13 cellular contexts compared by ENCODE assay signal in genomic region chr6:156807028-156807427, GRCh38. TPM values are rescaled to one million over a fixed set of nuclear protein-coding genes. Genes with fewer than 3 reads are reported as not detected.
A peak's percentile ranks its signal among the peaks of the same experiment; 100 is the strongest.
DNase-seq lines count a peak whose midpoint lies in the region; ATAC-seq, FAIRE-seq and TF ChIP-seq lines count a peak whose summit lies in the region.
"Had no signal": no experiment of that assay in that cellular context is flagged by ENCODE, and none has a peak within 500 bp of the region (broad histone marks: within the 10 kb centered on the region; RNA-seq: fewer than 3 reads in every experiment).

No MANE protein-coding gene starts in this region.

- H3K4me1 ChIP-seq in H1 (replicated peaks in 1 of 4; ENCODE audit: control insufficient read depth in 3 of 4, insufficient read depth in 4 of 4, low read length in 3 of 4), result peaks cover 0 to 8% (median 2%) of the 10 kb centered on the region in 4 experiments; a peak in 2 of 7 replicates
- H3K4me1 ChIP-seq in thyroid gland, result peaks cover 47 to 62% of the 10 kb centered on the region in 2 donors
- H3K4me1 ChIP-seq in suprapubic skin, result peaks cover 49% of the 10 kb centered on the region
- H3K4me1 ChIP-seq: SJCRH30 had no signal

- no peaks in the 10 kb centered on the region for H3K27me3 ChIP-seq in H1 (replicated peaks in 1 of 4; ENCODE audit: control insufficient read depth in 3 of 4, extremely low read depth in 1 of 4, insufficient read depth in 3 of 4, low read length in 3 of 4)
- no peaks in the 10 kb centered on the region for H3K27me3 ChIP-seq in thyroid gland
- no peaks in the 10 kb centered on the region for H3K27me3 ChIP-seq in suprapubic skin
- H3K27me3 ChIP-seq: SJCRH30 had no signal

- H2BK20ac ChIP-seq in H1 (ENCODE audit: low read length), result no peak overlapping the region

- TF ChIP-seq CTCF in H1 (IDR thresholded peaks at IDR 0.05; ENCODE audit: control extremely low read depth in 1 of 3, insufficient read depth in 1 of 3, low read depth in 1 of 3, low read length in 3 of 3) (no peak), thyroid gland (IDR thresholded peaks at IDR 0.05) (no peak), suprapubic skin (IDR thresholded peaks at IDR 0.05) (no peak), RWPE1 (conservative IDR thresholded peaks at IDR 0.05; ENCODE audit: low read depth) (no peak)

- H3K9me3 ChIP-seq in H1 (ENCODE audit: insufficient read depth in 2 of 2, low read depth in 1 of 2, low read length in 1 of 2) (no peaks in the 10 kb centered on the region), thyroid gland (no peaks in the 10 kb centered on the region), suprapubic skin (no peaks in the 10 kb centered on the region)

- H3K27ac ChIP-seq in H1 (ENCODE audit: low read depth, low read length), result no peak overlapping the region
- H3K27ac ChIP-seq in thyroid gland, result peak overlapping the region; percentile 52 to 75 (median 61)
- H3K27ac ChIP-seq in suprapubic skin, result no peak overlapping the region
- no peak overlapping the region for H3K27ac ChIP-seq in RWPE1
- H3K27ac ChIP-seq: SJCRH30 had no signal

- no peak for ATAC-seq in SK-N-SH treated with all-trans-retinoic acid at 6 μM for 48 hours

- no peak overlapping the region for H3K18ac ChIP-seq in H1 (ENCODE audit: extremely low read depth, low read length)

- H3K4me2 ChIP-seq in H1 (ENCODE audit: insufficient read depth in 1 of 2, low read depth in 2 of 2, low read length in 2 of 2), result no peak overlapping the region

- no peak overlapping the region for H3K23ac ChIP-seq in H1 (ENCODE audit: insufficient read length)

- H2AK5ac ChIP-seq in H1 (ENCODE audit: low read depth, low read length), result no peak overlapping the region

- no peak overlapping the region for H3K56ac ChIP-seq in H1 (replicated peaks; ENCODE audit: insufficient read length, low read depth, low read length)

- no peak overlapping the region for H2AFZ ChIP-seq in H1 (ENCODE audit: low read length)

- H4K20me1 ChIP-seq in H1 (replicated peaks in 1 of 2; ENCODE audit: control insufficient read depth in 1 of 2, insufficient read depth in 2 of 2, low read length in 2 of 2), result peaks cover 11 to 30% of the 10 kb centered on the region in 2 experiments

- H3K79me2 ChIP-seq in H1 (ENCODE audit: control insufficient read depth in 1 of 2, insufficient read depth in 2 of 2, low read length in 2 of 2), result peaks cover 30 to 100% of the 10 kb centered on the region in 2 experiments

- no peak overlapping the region for H3K4ac ChIP-seq in H1 (replicated peaks; ENCODE audit: insufficient read length, low read depth, low read length)

- no peak overlapping the region for H3K4me3 ChIP-seq in H1 (ENCODE audit: extremely low read depth in 1 of 4, insufficient read depth in 2 of 4, low read depth in 3 of 4, low read length in 4 of 4)
- no peak overlapping the region for H3K4me3 ChIP-seq in thyroid gland (replicated peaks in 1 of 3)
- no peak overlapping the region for H3K4me3 ChIP-seq in suprapubic skin
- H3K4me3 ChIP-seq: SJCRH30 had no signal

- CTCF ChIA-PET in H1 (lab: Charles Lee; ENCODE audit: partially characterized antibody), result interaction anchor here (0.6 to 1.8 kb wide), 2 partner anchors 15 to 93 kb away, joined by 3 to 4 read pairs; no protein-coding TSS in a partner anchor
- CTCF ChIA-PET in RWPE1 (lab: Yijun Ruan, JAX), result interaction anchor here (0.6 to 1.1 kb wide), 2 partner anchors 11 to 163 kb away, joined by 5 read pairs; no protein-coding TSS in a partner anchor

- no peak for TF ChIP-seq EP300 in H1 (IDR thresholded peaks at IDR 0.05; ENCODE audit: borderline replicate concordance in 1 of 2, low read depth in 2 of 2, low read length in 2 of 2)
- no peak for TF ChIP-seq EP300 in suprapubic skin (IDR thresholded peaks at IDR 0.05)

- H3K4me1 Mint-ChIP-seq in activated naive CD4-positive, alpha-beta T cell treated with anti-CD3 and anti-CD28 coated beads, Interleukin-2, amount 50 U/mL, for 24 hours, result peaks cover 97% of the 10 kb centered on the region

- H3K9me3 Mint-ChIP-seq in activated naive CD4-positive, alpha-beta T cell treated with anti-CD3 and anti-CD28 coated beads, Interleukin-2, amount 50 U/mL, for 24 hours, result peaks cover 4% of the 10 kb centered on the region
- H3K9me3 Mint-ChIP-seq: CD4-positive, alpha-beta memory T cell had no signal

- TF ChIP-seq POLR2A in H1 (IDR thresholded peaks at IDR 0.05; ENCODE audit: control extremely low read depth in 1 of 2, low read depth in 2 of 2, low read length in 2 of 2) (no peak), thyroid gland (IDR thresholded peaks at IDR 0.05) (no peak), suprapubic skin (IDR thresholded peaks at IDR 0.05) (no peak)

- TF ChIP-seq RAD21 in H1 (IDR thresholded peaks at IDR 0.05 in 1 of 2, conservative IDR thresholded peaks at IDR 0.05 in 1 of 2; ENCODE audit: low read depth in 2 of 2, low read length in 2 of 2), result no peak

- no peak overlapping the region for H2BK120ac ChIP-seq in H1 (replicated peaks; ENCODE audit: low read depth, low read length)

- intact Hi-C loops in thyroid gland (cut with DNase I), result no loop called here

- H4K8ac ChIP-seq in H1 (ENCODE audit: extremely low read depth, insufficient read depth, low read length), result no peak overlapping the region; the same call in 1 of the 2 replicates

- POLR2A ChIA-PET in H1 (lab: Charles Lee; ENCODE audit: partially characterized antibody), result interaction anchor here (1.4 kb wide), 1 partner anchor 16 kb away, joined by 3 read pairs; no protein-coding TSS in a partner anchor
- POLR2A ChIA-PET in RWPE1 (lab: Yijun Ruan, JAX; ENCODE audit: low non-redundant PET), result no interaction called here

- peak overlapping the region; percentile 30 for H3K27ac Mint-ChIP-seq in activated naive CD4-positive, alpha-beta T cell treated with anti-CD3 and anti-CD28 coated beads, Interleukin-2, amount 50 U/mL, for 24 hours

- no peak overlapping the region for H4K91ac ChIP-seq in H1 (replicated peaks; ENCODE audit: insufficient read length, low read length)

- WGBS in H1 (ENCODE audit: extremely low coverage in 1 of 2, insufficient coverage in 1 of 2, insufficient read length in 1 of 2, insufficient replicate concordance in 2 of 2, low coverage in 1 of 2, low lambda C conversion rate in 2 of 2, missing lambda C conversion rate in 1 of 2), 2 experiments, result 78% methylated on average over 5 of the region's 11 CpGs; no CpG with 5 or more reads in 1 of the 2 experiments
- 74 to 88% methylated on average over 11 of the region's 11 CpGs for WGBS in thyroid gland, 2 donors
- WGBS in suprapubic skin, result 84% methylated on average over 11 of the region's 11 CpGs

- no peaks in the 10 kb centered on the region for H3K23me2 ChIP-seq in H1 (ENCODE audit: low read depth, low read length)

- no peak overlapping the region for H2BK15ac ChIP-seq in H1 (ENCODE audit: low read length)

- H4K5ac ChIP-seq in H1 (ENCODE audit: insufficient read length, low read depth, low read length), result no peak overlapping the region

- no peaks in the 10 kb centered on the region for H3K36me3 ChIP-seq in H1 (ENCODE audit: control insufficient read depth in 2 of 4, insufficient read depth in 4 of 4, low read length in 3 of 4)
- no peaks in the 10 kb centered on the region for H3K36me3 ChIP-seq in thyroid gland
- no peaks in the 10 kb centered on the region for H3K36me3 ChIP-seq in suprapubic skin
- H3K36me3 ChIP-seq: SJCRH30 had no signal

- H3K79me1 ChIP-seq in H1 (ENCODE audit: low read depth, low read length), result peaks cover 9% of the 10 kb centered on the region; the same call in 1 of the 2 replicates

- no peak overlapping the region for H2BK12ac ChIP-seq in H1 (ENCODE audit: low read depth, low read length)

- FAIRE-seq in H1 (lab: Jason Lieb, UNC), result no peak
- FAIRE-seq: G401.6 had no signal

- peak overlapping the region; percentile 38 for H3K4me3 Mint-ChIP-seq in activated naive CD4-positive, alpha-beta T cell treated with anti-CD3 and anti-CD28 coated beads, Interleukin-2, amount 50 U/mL, for 24 hours

- H3K36me3 Mint-ChIP-seq in activated naive CD4-positive, alpha-beta T cell treated with anti-CD3 and anti-CD28 coated beads, Interleukin-2, amount 50 U/mL, for 24 hours, result peaks cover 8% of the 10 kb centered on the region

- H3K9ac ChIP-seq in H1 (replicated peaks in 1 of 4; ENCODE audit: extremely low read depth in 1 of 4, low read depth in 3 of 4, low read length in 3 of 4), result no peak overlapping the region

- no peak overlapping the region for H2BK5ac ChIP-seq in H1 (ENCODE audit: low read depth, low read length)

- H3K14ac ChIP-seq in H1 (ENCODE audit: insufficient read length), result no peak overlapping the region

- no peak for DNase-seq in activated naive CD4-positive, alpha-beta T cell treated with Interleukin-2 at 50 U/mL for 16 hours
- DNase-seq in H1 (ENCODE audit: low read depth in 1 of 2, low spot score in 2 of 2) (no peak), thyroid gland (no peak), suprapubic skin (ENCODE audit: low spot score in 2 of 2) (no peak), RWPE1 (ENCODE audit: low spot score) (no peak)
- DNase-seq: activated gamma-delta T cell treated with Interleukin-2 at 50 U/mL for 16 hours; CD4-positive, alpha-beta memory T cell; SJCRH30 had no signal

- H3K27me3 Mint-ChIP-seq in activated naive CD4-positive, alpha-beta T cell treated with anti-CD3 and anti-CD28 coated beads, Interleukin-2, amount 50 U/mL, for 24 hours, result no peaks in the 10 kb centered on the region
- H3K27me3 Mint-ChIP-seq: brain; CD4-positive, alpha-beta memory T cell had no signal

TF ChIP-seq in PFSK-1, 5 proteins besides CTCF, POLR2A, EP300 and RAD21 (continues in another document):
- 0 out of 2 replicates have a peak, but pooled peaks have one; percentile 72 for TF ChIP-seq SIN3A (IDR thresholded peaks at IDR 0.05; ENCODE audit: borderline replicate concordance, insufficient read depth, low read length)

TF ChIP-seq in H1, 55 proteins besides CTCF, POLR2A, EP300 and RAD21 (continues in another document):
- TF ChIP-seq SP2 (IDR thresholded peaks at IDR 0.05; ENCODE audit: low read length), result no peak

RNA-seq across cellular contexts. Expression of gene ARID1B, which starts 29.9 kb away (rescaled TPM):
- 36.6 TPM for polyA plus RNA-seq in PFSK-1 (2012; ENCODE audit: insufficient read length, low read depth)
- total RNA-seq in H1 (2021; fragmentation: NEBNext Ultra II Directional; extraction: Animal tissue kit (Norgen Biotek cat#: 25700)), result 70.3 and 71.2 TPM in 2 replicates
- polyA plus RNA-seq in H1 (2011; rRNA removed), result 24.3 and 32.2 TPM in 2 replicates
- polyA plus RNA-seq in H1 (2011; cell fraction: cytosol; rRNA removed), result 23.8 TPM
- polyA plus RNA-seq in H1 (2011; cell fraction: nucleus; rRNA removed), result 72.6 TPM
- 39.0 to 46.3 TPM (median 43.7 TPM) in 4 replicates for polyA plus RNA-seq in H1 (2012, experiment 1 of 2)
- polyA plus RNA-seq in H1 (2012, experiment 2 of 2), result 7.0 TPM
- polyA plus RNA-seq in H1 (2013, experiment 1 of 2), result 29.4 TPM
- polyA plus RNA-seq in H1 (2013, experiment 2 of 2), result 29.7 TPM
- polyA minus RNA-seq in H1 (2011; rRNA and poly(A)+ RNA removed), result 124 and 131 TPM in 2 replicates
- 103 TPM for polyA minus RNA-seq in H1 (2011; cell fraction: cytosol; rRNA and poly(A)+ RNA removed)
- 315 TPM for polyA minus RNA-seq in H1 (2011; cell fraction: nucleus; rRNA and poly(A)+ RNA removed)
- total RNA-seq in thyroid gland (100 to 1,000 TPM; 157 to 315 (median 206) TPM), suprapubic skin (100 to 1,000 TPM; 102 to 233 (median 129) TPM)

Comparison
In these comparisons a context has a peak if more than half of its experiments do, and no peak if none do; other contexts are left out.
1. H3K27ac ChIP-seq: peak in thyroid gland (3 of 3); none in H1 (single experiment), suprapubic skin (single experiment) and RWPE1 (single experiment).